ENCODE assay signal across 1 cellular context in genomic region chr1:2530501-2531361, GRCh38.
TF ChIP-seq lines count a peak whose summit lies in the region.

No MANE protein-coding gene starts in this region.

TF ChIP-seq in HepG2, 621 proteins besides CTCF, POLR2A, EP300 and RAD21:
- 0 out of 2 replicates have a peak, but pooled peaks have one; percentile 70 for TF ChIP-seq EZH2 (conservative IDR thresholded peaks at IDR 0.05; ENCODE audit: low read depth, low read length)
- no peak for TF ChIP-seq CBX1 (IDR thresholded peaks at IDR 0.05; ENCODE audit: low read depth)
TF ChIP-seq in HepG2: peak in this region for 1.
